ENCODE assay signal across 12 cellular contexts in the genomic region with DNA sequence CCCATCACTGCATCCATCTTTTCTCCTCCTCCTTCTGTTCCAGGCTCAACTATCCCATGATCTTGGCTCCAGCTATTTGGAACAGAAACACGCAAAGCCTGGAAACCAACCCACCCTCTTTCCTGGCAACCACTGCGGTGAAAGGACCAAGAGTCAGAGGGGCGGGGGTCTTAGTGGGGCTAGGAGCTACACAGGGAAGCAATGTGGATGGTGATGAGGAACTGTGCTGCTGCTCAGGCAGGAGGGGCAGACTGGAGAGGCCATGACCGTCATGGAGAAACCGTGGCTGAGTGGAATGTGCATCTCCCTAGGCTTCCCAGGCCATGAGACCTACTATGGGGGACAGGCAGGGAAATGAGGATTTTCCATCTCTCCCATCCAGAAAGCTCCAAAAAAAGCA. TPM values are rescaled to one million over a fixed set of nuclear protein-coding genes. Genes with fewer than 3 reads are reported as not detected.
DNase-seq lines count a peak whose midpoint lies in the region; ATAC-seq and TF ChIP-seq lines count a peak whose summit lies in the region.
"Had no signal": no experiment of that assay in that cellular context is flagged by ENCODE, and none has a peak within 500 bp of the region (broad histone marks: within the 10 kb centered on the region; RNA-seq: fewer than 3 reads in every experiment).

No MANE protein-coding gene starts in this region.

- H2BK5ac ChIP-seq in neuronal stem cell (ENCODE audit: low read length) = no peak overlapping the region

- no peak for DNase-seq in activated naive CD4-positive, alpha-beta T cell treated with anti-CD3 and anti-CD28 coated beads, Interleukin-2, amount 50 U/mL, for 72 hours (ENCODE audit: low spot score in 2 of 2)
- no peak for DNase-seq in activated naive CD4-positive, alpha-beta T cell treated with Interleukin-2 at 50 U/mL for 16 hours
- DNase-seq in neuronal stem cell (ENCODE audit: low spot score) = no peak
- no peak for DNase-seq in upper lobe of right lung
- no peak for DNase-seq in KBM-7
- DNase-seq in NCI-H524 (lab: John Stamatoyannopoulos, UW) = no peak
- DNase-seq: activated T-cell treated with anti-CD3 and anti-CD28 coated beads, Interleukin-2, amount 50 U/mL, for 1 hour; midbrain; NK-92 treated with Interleukin-12 subunit alpha and Interleukin-12 subunit beta, amount 100 ng/mL, for 24 hours; stimulated activated naive CD4-positive, alpha-beta T cell had no signal

- no peak overlapping the region for H3K4me2 ChIP-seq in neuronal stem cell (ENCODE audit: insufficient read depth, low read length, poor library complexity, severe bottlenecking)

- ATAC-seq in activated naive CD4-positive, alpha-beta T cell treated with anti-CD3 and anti-CD28 coated beads, Interleukin-2, amount 50 U/mL, for 72 hours = no peak
- ATAC-seq in upper lobe of right lung = no peak
- ATAC-seq in GM18520 (IDR thresholded peaks at IDR 0.05; ENCODE audit: unreplicated experiment) = no peak

- H3K27ac Mint-ChIP-seq in activated naive CD4-positive, alpha-beta T cell treated with anti-CD3 and anti-CD28 coated beads, Interleukin-2, amount 50 U/mL, for 72 hours = peak overlapping the region; percentile 73 to 75

- H2AK5ac ChIP-seq in neuronal stem cell (ENCODE audit: low read depth, low read length) = no peak overlapping the region

- 58 to 68% methylated on average over 5 of the region's 5 CpGs for WGBS in esophagus, 2 donors
- WGBS in neuronal stem cell (ENCODE audit: extremely low coverage in 2 of 2, insufficient read length in 2 of 2, insufficient replicate concordance in 1 of 2), 2 donors = no CpG with 5 or more reads among the region's 5 CpGs

- H3K27me3 ChIP-seq in esophagus (ENCODE audit: control insufficient read depth in 1 of 2, insufficient read depth in 2 of 2, low read length in 2 of 2) (no peaks in the 10 kb centered on the region), neuronal stem cell (ENCODE audit: control insufficient read depth in 3 of 3, insufficient read depth in 3 of 3, low read depth in 1 of 3, low read length in 3 of 3) (no peaks in the 10 kb centered on the region), upper lobe of right lung (no peaks in the 10 kb centered on the region)

- peaks cover 40 to 44% of the 10 kb centered on the region in 2 donors for H3K36me3 Mint-ChIP-seq in activated naive CD4-positive, alpha-beta T cell treated with anti-CD3 and anti-CD28 coated beads, Interleukin-2, amount 50 U/mL, for 72 hours

- H4K91ac ChIP-seq in neuronal stem cell (ENCODE audit: low read depth, low read length, poor library complexity) = no peak overlapping the region

- no peak overlapping the region for H3K23ac ChIP-seq in neuronal stem cell (ENCODE audit: low read depth, low read length, poor library complexity)

- H2BK15ac ChIP-seq in neuronal stem cell (ENCODE audit: low read length) = no peak overlapping the region

- in situ Hi-C loops in KBM-7 (cut with MboI; ENCODE audit: low pct_unique_long_range_greater_than_20kb, low sequenced_read_pairs) = loop anchor here (10.0 kb wide), 1 partner anchor 47 kb away; a partner anchor contains a TSS

- H3K4me3 ChIP-seq in esophagus (ENCODE audit: low read depth in 1 of 2, low read length in 2 of 2) (no peak overlapping the region), neuronal stem cell (ENCODE audit: low read length in 2 of 2) (no peak overlapping the region), upper lobe of right lung (no peak overlapping the region)

- H3K9ac ChIP-seq in neuronal stem cell (ENCODE audit: low read depth, low read length, poor library complexity) = no peak overlapping the region

- no peaks in the 10 kb centered on the region for H3K79me1 ChIP-seq in neuronal stem cell (ENCODE audit: low read depth, low read length)

- no peak overlapping the region for H3K18ac ChIP-seq in neuronal stem cell (ENCODE audit: low read length)

- no peak overlapping the region for H3K4ac ChIP-seq in neuronal stem cell (ENCODE audit: low read length)

- peaks cover 2 to 29% of the 10 kb centered on the region in 2 donors for H3K4me1 ChIP-seq in esophagus (ENCODE audit: control insufficient read depth in 2 of 2, insufficient read depth in 2 of 2, low read length in 1 of 2)
- H3K4me1 ChIP-seq in neuronal stem cell (ENCODE audit: control insufficient read depth in 2 of 2, insufficient read depth in 1 of 2, low read depth in 1 of 2, low read length in 2 of 2) = peaks cover 2 to 4% of the 10 kb centered on the region in 2 donors
- peaks cover 19% of the 10 kb centered on the region for H3K4me1 ChIP-seq in upper lobe of right lung

- no peak overlapping the region for H3K14ac ChIP-seq in neuronal stem cell (ENCODE audit: low read length)

- H2BK120ac ChIP-seq in neuronal stem cell (ENCODE audit: low read depth, low read length) = no peak overlapping the region

- peak overlapping the region; percentile 54 for H2AFZ ChIP-seq in neuronal stem cell (ENCODE audit: low read length)

- intact Hi-C loops in upper lobe of right lung (cut with DNase I) = loop anchor here (10.0 kb wide), 1 partner anchor 47 kb away; a partner anchor contains a TSS

- peaks cover 20 to 67% of the 10 kb centered on the region in 2 donors for H3K36me3 ChIP-seq in esophagus (ENCODE audit: control insufficient read depth in 2 of 2, insufficient read depth in 2 of 2, low read length in 1 of 2)
- H3K36me3 ChIP-seq in neuronal stem cell (replicated peaks in 1 of 2; ENCODE audit: control insufficient read depth in 2 of 2, insufficient read depth in 2 of 2, low read length in 2 of 2) = no peaks in the 10 kb centered on the region
- H3K36me3 ChIP-seq in upper lobe of right lung = peaks cover 100% of the 10 kb centered on the region

- no peaks in the 10 kb centered on the region for H3K9me3 ChIP-seq in esophagus (ENCODE audit: control insufficient read depth in 2 of 2, insufficient read depth in 1 of 2, low read depth in 1 of 2, low read length in 1 of 2)
- no peaks in the 10 kb centered on the region for H3K9me3 ChIP-seq in neuronal stem cell (replicated peaks in 1 of 2; ENCODE audit: control insufficient read depth in 2 of 2, insufficient read depth in 1 of 2, low read depth in 1 of 2, low read length in 2 of 2)
- no peaks in the 10 kb centered on the region for H3K9me3 ChIP-seq in upper lobe of right lung

- H3K27ac ChIP-seq in esophagus (ENCODE audit: low read depth in 2 of 2, low read length in 1 of 2) (peak overlapping the region; percentile 45 to 68), neuronal stem cell (replicated peaks; ENCODE audit: low read length) (no peak overlapping the region), upper lobe of right lung (peak overlapping the region; percentile 67)

- H4K8ac ChIP-seq in neuronal stem cell (ENCODE audit: low read depth, low read length) = no peak overlapping the region

- no peak for TF ChIP-seq CTCF in upper lobe of right lung (IDR thresholded peaks at IDR 0.05)

- H3K9me3 Mint-ChIP-seq in activated naive CD4-positive, alpha-beta T cell treated with anti-CD3 and anti-CD28 coated beads, Interleukin-2, amount 50 U/mL, for 72 hours = no peaks in the 10 kb centered on the region

- H2BK12ac ChIP-seq in neuronal stem cell (ENCODE audit: low read length) = no peak overlapping the region

RNA-seq across cellular contexts. Expression of a gene that starts 25.6 kb away (rescaled TPM):
- total RNA-seq in activated naive CD4-positive, alpha-beta T cell treated with anti-CD3 and anti-CD28 coated beads, Interleukin-2, amount 50 U/mL, for 72 hours = not detected
- 1 to 10 TPM; 5.5 to 5.8 TPM for polyA plus RNA-seq in esophagus
- 1.3 TPM for polyA plus RNA-seq in neuronal stem cell (2013, experiment 1 of 2)
- 1.3 TPM for polyA plus RNA-seq in neuronal stem cell (2013, experiment 2 of 2)
- 24.1 TPM for total RNA-seq in upper lobe of right lung

RNA-seq across cellular contexts. Expression of a gene that starts 47.2 kb away (rescaled TPM):
- total RNA-seq in activated naive CD4-positive, alpha-beta T cell treated with anti-CD3 and anti-CD28 coated beads, Interleukin-2, amount 50 U/mL, for 72 hours = 100 to 1,000 TPM; 218 to 304 TPM
- polyA plus RNA-seq in esophagus = 100 to 1,000 TPM; 155 to 287 TPM
- 47.4 TPM for polyA plus RNA-seq in neuronal stem cell (2013, experiment 1 of 2)
- polyA plus RNA-seq in neuronal stem cell (2013, experiment 2 of 2) = 40.6 TPM
- 287 TPM for total RNA-seq in upper lobe of right lung

Comparison
In these comparisons a context has a peak if more than half of its experiments do, and no peak if none do; other contexts are left out.
1. RNA of a gene that starts 25.6 kb away (total RNA-seq): 24.1 TPM in upper lobe of right lung (single experiment); not detected in activated naive CD4-positive, alpha-beta T cell treated with anti-CD3 and anti-CD28 coated beads, Interleukin-2, amount 50 U/mL, for 72 hours; every median in the first group is over 10 times any median in the second.